ENCODE assay signal across 1 cellular context in the genomic region with DNA sequence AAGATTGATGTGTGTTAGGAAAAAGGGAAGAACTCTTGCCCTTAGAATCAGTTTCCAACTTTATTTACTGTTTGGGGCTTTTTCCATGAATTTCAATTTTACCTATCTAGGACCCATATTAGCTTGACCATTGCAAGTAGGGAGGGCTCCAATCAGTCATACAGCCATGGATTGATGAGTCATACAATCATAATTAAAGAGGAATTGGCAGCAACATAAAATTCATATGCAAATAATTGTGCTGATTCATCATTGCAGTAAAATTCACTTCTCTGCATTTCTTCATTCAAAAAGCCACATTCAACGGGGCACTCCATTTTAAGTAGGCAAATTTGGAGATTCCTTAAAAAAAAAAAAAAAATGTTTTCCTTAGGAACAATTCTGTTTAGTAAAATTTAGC.
TF ChIP-seq lines count a peak whose summit lies in the region.

No MANE protein-coding gene starts in this region.

TF ChIP-seq in HepG2, 621 proteins besides CTCF, POLR2A, EP300 and RAD21 (continued from another document):
- TF ChIP-seq ATM (IDR thresholded peaks at IDR 0.05; ENCODE audit: borderline replicate concordance) (no peak), SIN3A (IDR thresholded peaks at IDR 0.05; ENCODE audit: borderline replicate concordance, low read depth, low read length) (no peak), ZBTB7B (CRISPR knock-in tag; IDR thresholded peaks at IDR 0.05) (no peak), BHLHE40 (IDR thresholded peaks at IDR 0.05; ENCODE audit: low read length) (no peak), PTBP1 (IDR thresholded peaks at IDR 0.05; ENCODE audit: low read depth, low read length, poor library complexity, severe bottlenecking) (no peak), ZNF672 (CRISPR knock-in tag; IDR thresholded peaks at IDR 0.05) (no peak), CREB1 (IDR thresholded peaks at IDR 0.05) (peak; percentile 28; the same call in 1 of the 2 replicates), CREB1 (CRISPR knock-in tag; IDR thresholded peaks at IDR 0.05) (no peak), MAFF (IDR thresholded peaks at IDR 0.05; ENCODE audit: low read depth, low read length) (peak; percentile 82)
